8 cellular contexts compared by ENCODE assay signal in genomic region chr14:53151867-53152626, GRCh38. TPM values are rescaled to one million over a fixed set of nuclear protein-coding genes. Genes with fewer than 3 reads are reported as not detected.
A peak's percentile ranks its signal among the peaks of the same experiment; 100 is the strongest.
DNase-seq lines count a peak whose midpoint lies in the region; ATAC-seq lines count a peak whose summit lies in the region.

No MANE protein-coding gene starts in this region.

- H3K27ac Mint-ChIP-seq in activated CD4-positive, alpha-beta memory T cell treated with anti-CD3 and anti-CD28 coated beads, Interleukin-2, amount 10 ng/mL, durations not matched to agents 7 days and 5 days, result peak overlapping the region; percentile 98

- H3K27me3 Mint-ChIP-seq in activated CD4-positive, alpha-beta memory T cell treated with anti-CD3 and anti-CD28 coated beads, Interleukin-2, amount 10 ng/mL, durations not matched to agents 7 days and 5 days, result no peaks in the 10 kb centered on the region

- CTCF ChIA-PET in activated CD4-positive, alpha-beta memory T cell treated with anti-CD3 and anti-CD28 coated beads, Interleukin-2, amount 10 ng/mL, durations not matched to agents 7 days and 5 days (lab: Charles Lee), result interaction anchor here (0.8 to 6.6 kb wide), 17 partner anchors 9 to 233 kb away, joined by 3 to 71 read pairs (median 4); no protein-coding TSS in a partner anchor

- peak; percentile 48 for DNase-seq in NK-92 treated with Interleukin-12 subunit alpha and Interleukin-12 subunit beta, amount 100 ng/mL, for 24 hours (lab: John Stamatoyannopoulos, UW)
- DNase-seq in NK-92 (lab: John Stamatoyannopoulos, UW; ENCODE audit: unreplicated experiment) (no peak), NCI-H2227 treated with DMSO at 0.1 percent for 48 hours (lab: John Stamatoyannopoulos, UW) (peak; percentile 46), lung microvascular endothelial cell (ENCODE audit: low read depth in 2 of 2) (peak; percentile 48 to 49)
- peak; percentile 79 for DNase-seq in activated CD4-positive, alpha-beta memory T cell treated with anti-CD3 and anti-CD28 coated beads, Interleukin-2, amount 10 ng/mL, durations not matched to agents 7 days and 5 days
- peak; percentile 51 for DNase-seq in effector CD4-positive, alpha-beta T cell
- DNase-seq in stimulated activated CD8-positive, alpha-beta memory T cell treated with anti-CD3 and anti-CD28 coated beads, Interleukin-12 subunit alpha, Interleukin-12 subunit beta, amount 100 ng/mL, for 4 hours (ENCODE audit: low read depth), result peak; percentile 53

- peaks cover 51% of the 10 kb centered on the region for H3K4me1 Mint-ChIP-seq in activated CD4-positive, alpha-beta memory T cell treated with anti-CD3 and anti-CD28 coated beads, Interleukin-2, amount 10 ng/mL, durations not matched to agents 7 days and 5 days

- POLR2A ChIA-PET in activated CD4-positive, alpha-beta memory T cell treated with anti-CD3 and anti-CD28 coated beads, Interleukin-2, amount 10 ng/mL, durations not matched to agents 7 days and 5 days (lab: Charles Lee), result interaction anchor here (0.8 to 7.8 kb wide), 30 partner anchors 9 to 1337 kb away, joined by 3 to 264 read pairs (median 4); partner anchors contain the start of genes ERO1A, GMFB, GPR137C and TXNDC16

- ATAC-seq in HG03025 (IDR thresholded peaks at IDR 0.05; ENCODE audit: low FRiP score, unreplicated experiment), result peak; percentile 20

- H3K36me3 Mint-ChIP-seq in activated CD4-positive, alpha-beta memory T cell treated with anti-CD3 and anti-CD28 coated beads, Interleukin-2, amount 10 ng/mL, durations not matched to agents 7 days and 5 days (ENCODE audit: low read depth), result peaks cover 30% of the 10 kb centered on the region

- H3K4me3 Mint-ChIP-seq in activated CD4-positive, alpha-beta memory T cell treated with anti-CD3 and anti-CD28 coated beads, Interleukin-2, amount 10 ng/mL, durations not matched to agents 7 days and 5 days, result peak overlapping the region; percentile 100

- H3K9me3 Mint-ChIP-seq in activated CD4-positive, alpha-beta memory T cell treated with anti-CD3 and anti-CD28 coated beads, Interleukin-2, amount 10 ng/mL, durations not matched to agents 7 days and 5 days, result no peaks in the 10 kb centered on the region

RNA-seq across cellular contexts. Expression of gene DDHD1, which starts 1.1 kb away (rescaled TPM):
- 10 to 100 TPM; 53.6 to 58.5 TPM for total RNA-seq in activated CD4-positive, alpha-beta memory T cell treated with anti-CD3 and anti-CD28 coated beads, Interleukin-2, amount 10 ng/mL, durations not matched to agents 7 days and 5 days
- 4.4 and 6.3 TPM in 2 replicates for total RNA-seq in lung microvascular endothelial cell
